36 cellular contexts compared by ENCODE assay signal in genomic region chr7:104839842-104840241, GRCh38.
"Had no signal": no experiment of that assay in that cellular context is flagged by ENCODE, and none has a peak within 500 bp of the region (broad histone marks: within the 10 kb centered on the region; RNA-seq: fewer than 3 reads in every experiment).

No MANE protein-coding gene starts in this region.

- H3K36me3 ChIP-seq: MG63 had no signal

- H3K27me3 ChIP-seq: MG63 had no signal

- H3K4me3 ChIP-seq: MG63 had no signal

- H3K9me3 ChIP-seq: MG63 had no signal

- DNase-seq: Kasumi-1, MG63, MM.1S, MV-4-11, NCI-H1048, NCI-H1092, NCI-H1092 treated with DMSO at 0.1 percent for 48 hours, NCI-H1105, NCI-H1105 treated with DMSO at 0.1 percent for 48 hours, NCI-H1417, NCI-H1417 treated with DMSO at 0.1 percent for 48 hours, NCI-H1436, NCI-H1436 treated with DMSO at 0.1 percent for 48 hours, NCI-H146, NCI-H1694, NCI-H1694 treated with DMSO at 0.1 percent for 48 hours, NCI-H187, NCI-H187 treated with DMSO at 0.1 percent for 48 hours, NCI-H1930, NCI-H2029, NCI-H2029 treated with DMSO at 0.1 percent for 48 hours, NCI-H2081, NCI-H2081 treated with DMSO at 0.1 percent for 48 hours, NCI-H2107, NCI-H2171, NCI-H2171 treated with DMSO at 0.1 percent for 48 hours, NCI-H2227 treated with DMSO at 0.1 percent for 48 hours, NCI-H226, NCI-H345, NCI-H446, NCI-H446 treated with DMSO at 0.1 percent for 48 hours, NCI-H510A, NCI-H510A treated with DMSO at 0.1 percent for 48 hours, NCI-H524, NCI-H524 treated with DMSO at 0.1 percent for 48 hours, NCI-H526 had no signal
